12 cellular contexts compared by ENCODE assay signal in genomic region chr22:36874309-36874696, GRCh38. TPM values are rescaled to one million over a fixed set of nuclear protein-coding genes. Genes with fewer than 3 reads are reported as not detected.
DNase-seq lines count a peak whose midpoint lies in the region; ATAC-seq, FAIRE-seq and TF ChIP-seq lines count a peak whose summit lies in the region.
"Had no signal": no experiment of that assay in that cellular context is flagged by ENCODE, and none has a peak within 500 bp of the region (broad histone marks: within the 10 kb centered on the region; RNA-seq: fewer than 3 reads in every experiment).

No MANE protein-coding gene starts in this region.

- H3K9ac ChIP-seq in keratinocyte (ENCODE audit: control insufficient read depth, extremely low read depth, insufficient read depth, low read length) = no peak overlapping the region

- H3K27ac ChIP-seq in cardiac muscle cell (peak overlapping the region; percentile 41), keratinocyte (ENCODE audit: control insufficient read depth, insufficient read depth, low read length) (peak overlapping the region; percentile 60), transverse colon (peak overlapping the region; percentile 24 to 76 (median 62)), psoas muscle (no peak overlapping the region)

- ATAC-seq in Right ventricle myocardium superior (ENCODE audit: poor library complexity) (no peak), psoas muscle (no peak)
- no peak for ATAC-seq in activated CD8-positive, alpha-beta T cell treated with anti-CD3 and anti-CD28 coated beads for 36 hours

- in situ Hi-C loops in transverse colon (cut with MboI; ENCODE audit: low pct_ligation_motif_present in 1 of 4, low pct_unique_long_range_greater_than_20kb in 1 of 4, low sequenced_read_pairs in 3 of 4) = loop anchor here in 2 of 4 donors (25.0 kb wide), 2 partner anchors 113 to 337 kb away; partner anchors contain the start of gene EIF3D (in 2 of the 2)

- H3K27me3 ChIP-seq in cardiac muscle cell (peaks cover 11% of the 10 kb centered on the region), keratinocyte (ENCODE audit: control insufficient read depth, extremely low read depth, insufficient read depth, low read length) (peaks cover 4% of the 10 kb centered on the region), transverse colon (no peaks in the 10 kb centered on the region), psoas muscle (ENCODE audit: insufficient read depth in 3 of 3, low read length in 2 of 3) (peaks cover 0 to 32% (median 2%) of the 10 kb centered on the region in 3 donors)

- H3K4me1 ChIP-seq in cardiac muscle cell (ENCODE audit: low read depth) (peaks cover 11% of the 10 kb centered on the region), keratinocyte (ENCODE audit: control insufficient read depth, extremely low read depth, insufficient read depth, low read length) (peaks cover 40% of the 10 kb centered on the region), transverse colon (peaks cover 0 to 12% (median 6%) of the 10 kb centered on the region in 4 donors), psoas muscle (no peaks in the 10 kb centered on the region)

- H3K27me3 Mint-ChIP-seq in activated CD8-positive, alpha-beta T cell treated with anti-CD3 and anti-CD28 coated beads for 36 hours = no peaks in the 10 kb centered on the region

- WGBS in transverse colon (ENCODE audit: low coverage in 1 of 2), 2 donors = 40 to 77% methylated on average over 1 to 2 of the region's 2 CpGs
- 67 to 75% (median 69%) methylated on average over 2 of the region's 2 CpGs for WGBS in psoas muscle, 3 donors

- intact Hi-C loops in Right ventricle myocardium superior (cut with DNase I) (loop anchor here (5.0 to 10.0 kb wide), 2 partner anchors 100 to 168 kb away; no protein-coding TSS in a partner anchor), transverse colon (cut with DNase I; ENCODE audit: low total_unique reads) (loop anchor here (5.0 kb wide), 1 partner anchor 103 kb away; no protein-coding TSS in a partner anchor), psoas muscle (cut with DNase I) (no loop called here)
- intact Hi-C loops in activated CD8-positive, alpha-beta T cell treated with anti-CD3 and anti-CD28 coated beads for 36 hours (cut with micrococcal nuclease) = no loop called here

- H3K9me3 ChIP-seq in cardiac muscle cell (ENCODE audit: low read depth) = no peaks in the 10 kb centered on the region
- no peaks in the 10 kb centered on the region for H3K9me3 ChIP-seq in keratinocyte (ENCODE audit: control insufficient read depth, low read depth, low read length)
- H3K9me3 ChIP-seq in transverse colon = no peaks in the 10 kb centered on the region
- H3K9me3 ChIP-seq in psoas muscle = no peaks in the 10 kb centered on the region

- POLR2A ChIA-PET in activated CD8-positive, alpha-beta T cell treated with anti-CD3 and anti-CD28 coated beads for 36 hours (lab: Charles Lee) = no interaction called here

- CTCF ChIA-PET in activated CD8-positive, alpha-beta T cell treated with anti-CD3 and anti-CD28 coated beads for 36 hours (lab: Charles Lee) = interaction anchor here (1.3 to 1.8 kb wide), 4 partner anchors 10 to 386 kb away, joined by 3 to 10 read pairs (median 5); no protein-coding TSS in a partner anchor

- no peaks in the 10 kb centered on the region for H3K9me3 Mint-ChIP-seq in activated CD8-positive, alpha-beta T cell treated with anti-CD3 and anti-CD28 coated beads for 36 hours

- H3K9me1 ChIP-seq in keratinocyte (ENCODE audit: control insufficient read depth, extremely low read depth, insufficient read depth, low read length) = peaks cover 2% of the 10 kb centered on the region

- dilution Hi-C loops in keratinocyte (cut with MboI; ENCODE audit: extremely low pct_ligation_motif_present, low sequenced_read_pairs) = no loop called here

- TF ChIP-seq POLR2A in transverse colon (IDR thresholded peaks at IDR 0.05) = no peak

- no peak for DNase-seq in cardiac muscle cell (ENCODE audit: low read depth in 1 of 2, low spot score in 1 of 2)
- DNase-seq in Right ventricle myocardium superior = no peak
- no peak for DNase-seq in activated CD8-positive, alpha-beta T cell treated with anti-CD3 and anti-CD28 coated beads for 36 hours
- DNase-seq in keratinocyte (ENCODE audit: low read depth, low spot score) = no peak
- DNase-seq in transverse colon = no peak
- no peak for DNase-seq in stimulated activated CD8-positive, alpha-beta memory T cell treated with anti-CD3 and anti-CD28 coated beads, Interleukin-4, amount 100 ng/mL, for 48 hours
- DNase-seq in NOMO-1 treated with DMSO at 0.1 percent for 48 hours (lab: John Stamatoyannopoulos, UW; ENCODE audit: unreplicated experiment) = no peak
- no peak for DNase-seq in psoas muscle
- DNase-seq: NCI-H1417 treated with DMSO at 0.1 percent for 48 hours had no signal

- no peak overlapping the region for H3K4me3 Mint-ChIP-seq in activated CD8-positive, alpha-beta T cell treated with anti-CD3 and anti-CD28 coated beads for 36 hours

- H3K4me1 Mint-ChIP-seq in activated CD8-positive, alpha-beta T cell treated with anti-CD3 and anti-CD28 coated beads for 36 hours (ENCODE audit: low read depth) = peaks cover 16% of the 10 kb centered on the region

- no peak overlapping the region for H2AFZ ChIP-seq in keratinocyte (ENCODE audit: control insufficient read depth, low read length)

- no peak overlapping the region for H3K4me3 ChIP-seq in cardiac muscle cell
- H3K4me3 ChIP-seq in keratinocyte (ENCODE audit: control insufficient read depth in 2 of 3, extremely low read depth in 1 of 3, insufficient read depth in 2 of 3, low read depth in 1 of 3, low read length in 3 of 3) = no peak overlapping the region
- no peak overlapping the region for H3K4me3 ChIP-seq in transverse colon
- H3K4me3 ChIP-seq in psoas muscle = no peak overlapping the region

- no peak for TF ChIP-seq EP300 in transverse colon (IDR thresholded peaks at IDR 0.05; ENCODE audit: low read depth)

- H3K79me2 ChIP-seq in keratinocyte (ENCODE audit: control insufficient read depth, insufficient read depth, low read length) = no peaks in the 10 kb centered on the region

- H3K36me3 ChIP-seq in cardiac muscle cell = no peaks in the 10 kb centered on the region
- no peaks in the 10 kb centered on the region for H3K36me3 ChIP-seq in keratinocyte (ENCODE audit: control insufficient read depth in 2 of 2, extremely low read depth in 1 of 2, insufficient read depth in 2 of 2, low read length in 2 of 2)
- H3K36me3 ChIP-seq in transverse colon = no peaks in the 10 kb centered on the region
- H3K36me3 ChIP-seq in psoas muscle (ENCODE audit: insufficient read depth in 1 of 2, low read depth in 1 of 2) = no peaks in the 10 kb centered on the region

- H4K20me1 ChIP-seq in keratinocyte (ENCODE audit: control insufficient read depth, extremely low read depth, insufficient read depth, low read length) = no peaks in the 10 kb centered on the region

- H3K4me2 ChIP-seq in keratinocyte (ENCODE audit: control insufficient read depth, extremely low read depth, insufficient read depth, low read depth, low read length) = peak overlapping the region; percentile 62

- no peaks in the 10 kb centered on the region for H3K36me3 Mint-ChIP-seq in activated CD8-positive, alpha-beta T cell treated with anti-CD3 and anti-CD28 coated beads for 36 hours (ENCODE audit: low read depth)

- TF ChIP-seq CTCF in cardiac muscle cell (IDR thresholded peaks at IDR 0.05; ENCODE audit: low read depth, low read length) = no peak
- TF ChIP-seq CTCF in activated CD8-positive, alpha-beta T cell treated with anti-CD3 and anti-CD28 coated beads for 36 hours (IDR thresholded peaks at IDR 0.05) = no peak
- no peak for TF ChIP-seq CTCF in keratinocyte (optimal IDR thresholded peaks at IDR 0.05 in 1 of 3, IDR thresholded peaks at IDR 0.05 in 1 of 3, conservative IDR thresholded peaks at IDR 0.05 in 1 of 3; ENCODE audit: extremely low read depth in 1 of 3, insufficient read depth in 2 of 3, low read length in 3 of 3)
- TF ChIP-seq CTCF in transverse colon (IDR thresholded peaks at IDR 0.05) = no peak
- TF ChIP-seq CTCF in psoas muscle (IDR thresholded peaks at IDR 0.05) = no peak

- peak overlapping the region; percentile 79 for H3K27ac Mint-ChIP-seq in activated CD8-positive, alpha-beta T cell treated with anti-CD3 and anti-CD28 coated beads for 36 hours

- FAIRE-seq in keratinocyte (lab: Jason Lieb, UNC) = no peak
- FAIRE-seq: HTR-8/SVneo had no signal

RNA-seq across cellular contexts. Expression of gene NCF4, which starts 13.5 kb away (rescaled TPM):
- total RNA-seq in cardiac muscle cell = not detected in 2 replicates
- not detected in 2 replicates for polyA plus RNA-seq in cardiac muscle cell
- 7.1 TPM for total RNA-seq in Right ventricle myocardium superior
- total RNA-seq in activated CD8-positive, alpha-beta T cell treated with anti-CD3 and anti-CD28 coated beads for 36 hours = 1 to 10 TPM; 2.5 to 2.9 TPM
- polyA plus RNA-seq in keratinocyte = 0.37 to 0.42 TPM in 2 of 3 replicates, not detected in the other
- polyA plus RNA-seq in keratinocyte (2011; ENCODE audit: low read depth) = 0.89 TPM
- 0.05 and 0.10 TPM in 2 replicates for polyA plus RNA-seq in keratinocyte (2011; cell fraction: cytosol; rRNA removed)
- 0.10 and 0.31 TPM in 2 replicates for polyA plus RNA-seq in keratinocyte (2011; cell fraction: nucleus; rRNA removed)
- 0.13 and 0.42 TPM in 2 replicates for polyA plus RNA-seq in keratinocyte (2012; ENCODE audit: low replicate concordance)
- polyA minus RNA-seq in keratinocyte = 0.20 TPM in 1 of 3 replicates, not detected in the others
- polyA minus RNA-seq in keratinocyte (2011; cell fraction: cytosol; rRNA and poly(A)+ RNA removed) = not detected
- not detected in 2 replicates for polyA minus RNA-seq in keratinocyte (2011; cell fraction: nucleus; rRNA and poly(A)+ RNA removed)
- 10 to 100 TPM in 3 of 4 donors, 1 to 10 TPM in 1; 9.4 to 98.7 (median 23.5) TPM for total RNA-seq in transverse colon
- 1 to 10 TPM; 2.6 to 4.3 (median 3.0) TPM for total RNA-seq in psoas muscle
- polyA plus RNA-seq in psoas muscle = 1 to 10 TPM; 1.5 to 1.9 (median 1.5) TPM
- total RNA-seq: osteocyte had no signal

RNA-seq across cellular contexts. Expression of gene CSF2RB, which starts 39.1 kb away (rescaled TPM):
- total RNA-seq in cardiac muscle cell (0.60 TPM in 1 of 2 replicates, not detected in the other), Right ventricle myocardium superior (2.2 TPM), transverse colon (1 to 10 TPM; 1.2 to 9.7 (median 6.0) TPM), psoas muscle (1 to 10 TPM; 1.0 to 1.7 (median 1.5) TPM)
- polyA plus RNA-seq in cardiac muscle cell (not detected in 2 replicates), keratinocyte (0.02 to 0.08 TPM (median 0.08 TPM) in 3 replicates), psoas muscle (under 1 TPM; 0.25 to 0.45 (median 0.27) TPM)
- under 1 TPM; 0.16 to 0.29 TPM for total RNA-seq in activated CD8-positive, alpha-beta T cell treated with anti-CD3 and anti-CD28 coated beads for 36 hours
- 0.11 TPM for polyA plus RNA-seq in keratinocyte (2011; ENCODE audit: low read depth)
- 0.07 TPM in 1 of 2 replicates, not detected in the other for polyA plus RNA-seq in keratinocyte (2011; cell fraction: cytosol; rRNA removed)
- 0.11 and 0.15 TPM in 2 replicates for polyA plus RNA-seq in keratinocyte (2011; cell fraction: nucleus; rRNA removed)
- 0.62 TPM in 1 of 2 replicates, not detected in the other for polyA plus RNA-seq in keratinocyte (2012; ENCODE audit: low replicate concordance)
- polyA minus RNA-seq in keratinocyte = 0.10 to 0.20 TPM in 2 of 3 replicates, not detected in the other
- not detected for polyA minus RNA-seq in keratinocyte (2011; cell fraction: cytosol; rRNA and poly(A)+ RNA removed)
- 0.16 and 0.32 TPM in 2 replicates for polyA minus RNA-seq in keratinocyte (2011; cell fraction: nucleus; rRNA and poly(A)+ RNA removed)
- total RNA-seq: osteocyte had no signal

RNA-seq across cellular contexts. Expression of gene PVALB, which starts 57.5 kb away (rescaled TPM):
- total RNA-seq in cardiac muscle cell (not detected in 2 replicates), Right ventricle myocardium superior (not detected), transverse colon (1 to 10 TPM in 1 of 4 donors, not detected in 3; 2.7 TPM), psoas muscle (1 to 10 TPM in 1 of 4 donors, not detected in 3; 1.1 TPM)
- polyA plus RNA-seq in cardiac muscle cell (not detected in 2 replicates), keratinocyte (not detected in 3 replicates), psoas muscle (1 to 10 TPM in 2 of 3 donors, under 1 TPM in 1; 0.22 to 1.4 (median 1.1) TPM)
- total RNA-seq in activated CD8-positive, alpha-beta T cell treated with anti-CD3 and anti-CD28 coated beads for 36 hours = not detected
- not detected for polyA plus RNA-seq in keratinocyte (2011; ENCODE audit: low read depth)
- polyA plus RNA-seq in keratinocyte (2011; cell fraction: cytosol; rRNA removed) = not detected in 2 replicates
- polyA plus RNA-seq in keratinocyte (2011; cell fraction: nucleus; rRNA removed) = not detected in 2 replicates
- not detected in 2 replicates for polyA plus RNA-seq in keratinocyte (2012; ENCODE audit: low replicate concordance)
- polyA minus RNA-seq in keratinocyte = not detected in 3 replicates
- not detected for polyA minus RNA-seq in keratinocyte (2011; cell fraction: cytosol; rRNA and poly(A)+ RNA removed)
- polyA minus RNA-seq in keratinocyte (2011; cell fraction: nucleus; rRNA and poly(A)+ RNA removed) = not detected in 2 replicates
- total RNA-seq: osteocyte, temporal lobe had no signal

Comparison
In these comparisons a context has a peak if more than half of its experiments do, and no peak if none do; other contexts are left out.
1. intact Hi-C loops: an anchor here in Right ventricle myocardium superior (5.0 to 10.0 kb wide) and transverse colon (5.0 kb wide); none called in activated CD8-positive, alpha-beta T cell treated with anti-CD3 and anti-CD28 coated beads for 36 hours and psoas muscle.